17 cellular contexts compared by ENCODE assay signal in the genomic region with DNA sequence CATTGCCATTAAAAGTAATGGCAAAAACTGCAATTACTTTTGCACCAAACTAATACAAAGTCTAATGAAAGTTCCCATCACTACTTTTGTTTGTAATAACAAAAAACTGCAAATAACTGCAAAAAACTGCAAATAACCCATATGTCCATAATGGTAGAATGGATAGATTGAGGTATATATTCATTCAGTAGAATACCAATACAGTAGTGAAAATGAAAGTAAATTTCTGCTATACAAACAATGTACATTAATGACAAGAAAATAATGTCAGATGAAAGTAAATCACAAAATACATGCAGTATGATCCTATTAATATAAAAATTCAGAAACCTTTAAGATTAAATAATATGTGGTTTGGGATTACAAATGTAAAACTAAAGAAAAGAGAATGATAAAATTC. TPM values are rescaled to one million over a fixed set of nuclear protein-coding genes. Genes with fewer than 3 reads are reported as not detected.
DNase-seq lines count a peak whose midpoint lies in the region; ATAC-seq and TF ChIP-seq lines count a peak whose summit lies in the region.
"Had no signal": no experiment of that assay in that cellular context is flagged by ENCODE, and none has a peak within 500 bp of the region (broad histone marks: within the 10 kb centered on the region; RNA-seq: fewer than 3 reads in every experiment).

No MANE protein-coding gene starts in this region.

- no peaks in the 10 kb centered on the region for H3K27me3 ChIP-seq in CD8-positive, alpha-beta memory T cell (ENCODE audit: insufficient read depth, low read length, poor library complexity, severe bottlenecking)
- H3K27me3 ChIP-seq in RWPE2 (ENCODE audit: insufficient read depth, poor library complexity, severe bottlenecking) (no peaks in the 10 kb centered on the region), ovary (no peaks in the 10 kb centered on the region)
- H3K27me3 ChIP-seq: right atrium auricular region had no signal

- no peak for TF ChIP-seq EP300 in ovary (IDR thresholded peaks at IDR 0.05)

- H3K9me3 ChIP-seq in CD8-positive, alpha-beta memory T cell (ENCODE audit: low read length) = no peaks in the 10 kb centered on the region
- no peaks in the 10 kb centered on the region for H3K9me3 ChIP-seq in RWPE2 (ENCODE audit: severe bottlenecking)
- H3K9me3 ChIP-seq in ovary = no peaks in the 10 kb centered on the region
- H3K9me3 ChIP-seq: right atrium auricular region had no signal

- H3K36me3 Mint-ChIP-seq in activated CD8-positive, alpha-beta T cell treated with anti-CD3 and anti-CD28 coated beads for 36 hours (ENCODE audit: low read depth) = peaks cover 23% of the 10 kb centered on the region
- peaks cover 21% of the 10 kb centered on the region for H3K36me3 Mint-ChIP-seq in activated CD8-positive, alpha-beta T cell treated with anti-CD3 and anti-CD28 coated beads, Interleukin-2, amount 10 ng/mL, durations not matched to agents 7 days and 5 days (ENCODE audit: low read depth)
- H3K36me3 Mint-ChIP-seq in CD8-positive, alpha-beta memory T cell = peaks cover 0 to 25% (median 8%) of the 10 kb centered on the region in 3 donors
- peaks cover 4 to 22% (median 20%) of the 10 kb centered on the region in 3 donors for H3K36me3 Mint-ChIP-seq in immature natural killer cell
- H3K36me3 Mint-ChIP-seq: WTC11 had no signal

- peaks cover 31% of the 10 kb centered on the region for H3K4me1 Mint-ChIP-seq in activated CD8-positive, alpha-beta T cell treated with anti-CD3 and anti-CD28 coated beads for 36 hours (ENCODE audit: low read depth)
- H3K4me1 Mint-ChIP-seq in activated CD8-positive, alpha-beta T cell treated with anti-CD3 and anti-CD28 coated beads, Interleukin-2, amount 10 ng/mL, durations not matched to agents 7 days and 5 days (ENCODE audit: low read depth) = peaks cover 9% of the 10 kb centered on the region
- H3K4me1 Mint-ChIP-seq in CD8-positive, alpha-beta memory T cell = peaks cover 17 to 27% (median 24%) of the 10 kb centered on the region in 3 donors
- peaks cover 7 to 13% of the 10 kb centered on the region in 2 donors for H3K4me1 Mint-ChIP-seq in immature natural killer cell
- H3K4me1 Mint-ChIP-seq: WTC11 had no signal

- H3K4me1 ChIP-seq in CD8-positive, alpha-beta memory T cell (ENCODE audit: insufficient read depth, low read length) = peaks cover 6% of the 10 kb centered on the region
- peaks cover 14% of the 10 kb centered on the region for H3K4me1 ChIP-seq in RWPE2 (ENCODE audit: insufficient read depth, poor library complexity, severe bottlenecking)
- H3K4me1 ChIP-seq in ovary (ENCODE audit: insufficient read depth) = no peaks in the 10 kb centered on the region
- H3K4me1 ChIP-seq: right atrium auricular region had no signal

- POLR2A ChIA-PET in activated CD8-positive, alpha-beta T cell treated with anti-CD3 and anti-CD28 coated beads for 36 hours (lab: Charles Lee) = no interaction called here
- POLR2A ChIA-PET in activated CD8-positive, alpha-beta T cell treated with anti-CD3 and anti-CD28 coated beads, Interleukin-2, amount 10 ng/mL, durations not matched to agents 7 days and 5 days (lab: Charles Lee) = no interaction called here
- POLR2A ChIA-PET in CD8-positive, alpha-beta memory T cell (lab: Charles Lee) = no interaction called here

- no peak for TF ChIP-seq CTCF in activated CD8-positive, alpha-beta T cell treated with anti-CD3 and anti-CD28 coated beads for 36 hours (IDR thresholded peaks at IDR 0.05)
- TF ChIP-seq CTCF in RWPE2 (IDR thresholded peaks at IDR 0.05; ENCODE audit: poor library complexity, severe bottlenecking) (no peak), ovary (IDR thresholded peaks at IDR 0.05) (no peak)

- H3K9me3 Mint-ChIP-seq in activated CD8-positive, alpha-beta T cell treated with anti-CD3 and anti-CD28 coated beads for 36 hours = no peaks in the 10 kb centered on the region
- peaks cover 3% of the 10 kb centered on the region for H3K9me3 Mint-ChIP-seq in activated CD8-positive, alpha-beta T cell treated with anti-CD3 and anti-CD28 coated beads, Interleukin-2, amount 10 ng/mL, durations not matched to agents 7 days and 5 days (ENCODE audit: insufficient read depth)
- no peaks in the 10 kb centered on the region for H3K9me3 Mint-ChIP-seq in CD8-positive, alpha-beta memory T cell
- no peaks in the 10 kb centered on the region for H3K9me3 Mint-ChIP-seq in immature natural killer cell
- H3K9me3 Mint-ChIP-seq: dendritic cell treated with granulocyte-macrophage colony-stimulating factor and Interleukin-4, amounts not matched to agents 40 ng/mL and 50 ng/mL, for 4 days; stimulated activated naive B cell treated with anti-CD40 and anti-IgM and Interleukin-4, amounts not matched to agents 10 μg/mL and 1 μg/mL and 100 μg/mL, for 72 hours; WTC11 had no signal

- DNase-seq in activated CD8-positive, alpha-beta T cell treated with anti-CD3 and anti-CD28 coated beads for 36 hours = no peak
- no peak for DNase-seq in activated CD8-positive, alpha-beta T cell treated with anti-CD3 and anti-CD28 coated beads, Interleukin-2, amount 10 ng/mL, durations not matched to agents 7 days and 5 days
- no peak for DNase-seq in CD8-positive, alpha-beta memory T cell
- DNase-seq in RWPE2 (ENCODE audit: low spot score) = no peak
- no peak for DNase-seq in immature natural killer cell
- no peak for DNase-seq in NCI-H1417 (lab: John Stamatoyannopoulos, UW)
- no peak for DNase-seq in ovary
- DNase-seq in NCI-H128 (lab: John Stamatoyannopoulos, UW; ENCODE audit: unreplicated experiment) = no peak
- DNase-seq: NCI-H187; NCI-H446 treated with DMSO at 0.1 percent for 48 hours; stimulated activated naive B cell treated with anti-CD40 and anti-IgM and Interleukin-4, amounts not matched to agents 10 μg/mL and 1 μg/mL and 100 μg/mL, for 72 hours had no signal

- H3K27me3 Mint-ChIP-seq in activated CD8-positive, alpha-beta T cell treated with anti-CD3 and anti-CD28 coated beads for 36 hours = no peaks in the 10 kb centered on the region
- no peaks in the 10 kb centered on the region for H3K27me3 Mint-ChIP-seq in activated CD8-positive, alpha-beta T cell treated with anti-CD3 and anti-CD28 coated beads, Interleukin-2, amount 10 ng/mL, durations not matched to agents 7 days and 5 days (ENCODE audit: low read depth)
- H3K27me3 Mint-ChIP-seq in CD8-positive, alpha-beta memory T cell = peaks cover 0 to 2% of the 10 kb centered on the region in 2 donors
- no peaks in the 10 kb centered on the region for H3K27me3 Mint-ChIP-seq in immature natural killer cell (ENCODE audit: low read depth in 3 of 3)
- H3K27me3 Mint-ChIP-seq: dendritic cell treated with granulocyte-macrophage colony-stimulating factor and Interleukin-4, amounts not matched to agents 40 ng/mL and 50 ng/mL, for 4 days; stimulated activated naive B cell treated with anti-CD40 and anti-IgM and Interleukin-4, amounts not matched to agents 10 μg/mL and 1 μg/mL and 100 μg/mL, for 72 hours had no signal

- H3K36me3 ChIP-seq in CD8-positive, alpha-beta memory T cell (ENCODE audit: insufficient read depth, low read length) = peaks cover 2% of the 10 kb centered on the region
- H3K36me3 ChIP-seq in RWPE2 (ENCODE audit: low read depth) = peaks cover 20% of the 10 kb centered on the region
- no peaks in the 10 kb centered on the region for H3K36me3 ChIP-seq in ovary

- ATAC-seq in activated CD8-positive, alpha-beta T cell treated with anti-CD3 and anti-CD28 coated beads for 36 hours = peak; percentile 34
- ATAC-seq in activated CD8-positive, alpha-beta T cell treated with anti-CD3 and anti-CD28 coated beads, Interleukin-2, amount 10 ng/mL, durations not matched to agents 7 days and 5 days = no peak
- ATAC-seq in RWPE2 (ENCODE audit: low read depth) = no peak
- ATAC-seq: left lobe of liver, Right ventricle myocardium inferior, WTC11 had no signal

- intact Hi-C loops in activated CD8-positive, alpha-beta T cell treated with anti-CD3 and anti-CD28 coated beads for 36 hours (cut with micrococcal nuclease) = no loop called here
- intact Hi-C loops in ovary (cut with DNase I) = no loop called here

- no peak for TF ChIP-seq POLR2A in ovary (IDR thresholded peaks at IDR 0.05)

- H3K27ac Mint-ChIP-seq in activated CD8-positive, alpha-beta T cell treated with anti-CD3 and anti-CD28 coated beads for 36 hours = peak overlapping the region; percentile 79
- H3K27ac Mint-ChIP-seq in activated CD8-positive, alpha-beta T cell treated with anti-CD3 and anti-CD28 coated beads, Interleukin-2, amount 10 ng/mL, durations not matched to agents 7 days and 5 days = no peak overlapping the region
- H3K27ac Mint-ChIP-seq in CD8-positive, alpha-beta memory T cell = peak overlapping the region; percentile 19 to 86 (median 65)
- peak overlapping the region; percentile 44 to 69 (median 60) for H3K27ac Mint-ChIP-seq in immature natural killer cell
- H3K27ac Mint-ChIP-seq: dendritic cell treated with granulocyte-macrophage colony-stimulating factor and Interleukin-4, amounts not matched to agents 40 ng/mL and 50 ng/mL, for 4 days; stimulated activated naive B cell treated with anti-CD40 and anti-IgM and Interleukin-4, amounts not matched to agents 10 μg/mL and 1 μg/mL and 100 μg/mL, for 72 hours; WTC11 had no signal

- CTCF ChIA-PET in activated CD8-positive, alpha-beta T cell treated with anti-CD3 and anti-CD28 coated beads for 36 hours (lab: Charles Lee) = no interaction called here
- CTCF ChIA-PET in activated CD8-positive, alpha-beta T cell treated with anti-CD3 and anti-CD28 coated beads, Interleukin-2, amount 10 ng/mL, durations not matched to agents 7 days and 5 days (lab: Charles Lee) = no interaction called here
- CTCF ChIA-PET in CD8-positive, alpha-beta memory T cell (lab: Charles Lee) = no interaction called here

- no peak overlapping the region for H3K27ac ChIP-seq in CD8-positive, alpha-beta memory T cell (ENCODE audit: low read depth, low read length)
- H3K27ac ChIP-seq in RWPE2 (ENCODE audit: poor library complexity, severe bottlenecking) = peak overlapping the region; percentile 62
- no peak overlapping the region for H3K27ac ChIP-seq in ovary
- H3K27ac ChIP-seq: right atrium auricular region had no signal

- H3K4me3 Mint-ChIP-seq in activated CD8-positive, alpha-beta T cell treated with anti-CD3 and anti-CD28 coated beads for 36 hours = no peak overlapping the region
- H3K4me3 Mint-ChIP-seq in activated CD8-positive, alpha-beta T cell treated with anti-CD3 and anti-CD28 coated beads, Interleukin-2, amount 10 ng/mL, durations not matched to agents 7 days and 5 days = no peak overlapping the region
- peak overlapping the region; percentile 21 to 82 (median 68) for H3K4me3 Mint-ChIP-seq in CD8-positive, alpha-beta memory T cell
- H3K4me3 Mint-ChIP-seq in immature natural killer cell = peak overlapping the region in 4 of 5 donors; percentile 19 to 66 (median 42)
- H3K4me3 Mint-ChIP-seq: CD14-positive monocyte; dendritic cell treated with granulocyte-macrophage colony-stimulating factor and Interleukin-4, amounts not matched to agents 40 ng/mL and 50 ng/mL, for 4 days; stimulated activated naive B cell treated with anti-CD40 and anti-IgM and Interleukin-4, amounts not matched to agents 10 μg/mL and 1 μg/mL and 100 μg/mL, for 72 hours; WTC11 had no signal

- H3K4me3 ChIP-seq in CD8-positive, alpha-beta memory T cell (ENCODE audit: low read length) = peak overlapping the region; percentile 13
- H3K4me3 ChIP-seq in RWPE2 (ENCODE audit: severe bottlenecking) (no peak overlapping the region), ovary (no peak overlapping the region)
- H3K4me3 ChIP-seq: right atrium auricular region had no signal

RNA-seq across cellular contexts. Expression of a gene that starts 41.3 kb away (rescaled TPM):
- 10 to 100 TPM; 12.5 to 12.9 TPM for total RNA-seq in activated CD8-positive, alpha-beta T cell treated with anti-CD3 and anti-CD28 coated beads for 36 hours
- total RNA-seq in activated CD8-positive, alpha-beta T cell treated with anti-CD3 and anti-CD28 coated beads, Interleukin-2, amount 10 ng/mL, durations not matched to agents 7 days and 5 days = 10 to 100 TPM; 16.4 to 17.0 TPM
- total RNA-seq in CD8-positive, alpha-beta memory T cell = 10 to 100 TPM; 15.8 to 16.1 TPM
- 8.3 TPM for polyA plus RNA-seq in CD8-positive, alpha-beta memory T cell
- 10 to 100 TPM in 1 of 3 donors, 1 to 10 TPM in 2; 5.8 to 13.0 (median 6.7) TPM for polyA plus RNA-seq in immature natural killer cell
- 10 to 100 TPM in 2 of 7 donors, 1 to 10 TPM in 5; 4.3 to 11.5 (median 8.6) TPM for total RNA-seq in ovary
- 1 to 10 TPM; 4.5 to 5.8 TPM for polyA plus RNA-seq in ovary

RNA-seq across cellular contexts. Expression of a gene that starts 54.0 kb away (rescaled TPM):
- 10 to 100 TPM; 19.1 to 20.5 TPM for total RNA-seq in activated CD8-positive, alpha-beta T cell treated with anti-CD3 and anti-CD28 coated beads for 36 hours
- total RNA-seq in activated CD8-positive, alpha-beta T cell treated with anti-CD3 and anti-CD28 coated beads, Interleukin-2, amount 10 ng/mL, durations not matched to agents 7 days and 5 days = 10 to 100 TPM; 22.8 to 23.3 TPM
- 10 to 100 TPM; 23.4 to 24.6 TPM for total RNA-seq in CD8-positive, alpha-beta memory T cell
- 13.3 TPM for polyA plus RNA-seq in CD8-positive, alpha-beta memory T cell
- polyA plus RNA-seq in immature natural killer cell (10 to 100 TPM in 1 of 3 donors, 1 to 10 TPM in 2; 7.5 to 15.6 (median 9.9) TPM), ovary (10 to 100 TPM; 14.6 to 26.5 TPM)
- 10 to 100 TPM; 20.1 to 32.7 (median 24.1) TPM for total RNA-seq in ovary

Comparison
In these comparisons a context has a peak if more than half of its experiments do, and no peak if none do; other contexts are left out.
1. H3K4me3 Mint-ChIP-seq: peak in CD8-positive, alpha-beta memory T cell (7 of 7) and immature natural killer cell (4 of 5); none in activated CD8-positive, alpha-beta T cell treated with anti-CD3 and anti-CD28 coated beads for 36 hours (single experiment) and activated CD8-positive, alpha-beta T cell treated with anti-CD3 and anti-CD28 coated beads, Interleukin-2, amount 10 ng/mL, durations not matched to agents 7 days and 5 days (single experiment).